8 cellular contexts compared by ENCODE assay signal in genomic region chr21:36859744-36860501, GRCh38.
DNase-seq lines count a peak whose midpoint lies in the region; ATAC-seq lines count a peak whose summit lies in the region.

No MANE protein-coding gene starts in this region.

- H3K4me3 Mint-ChIP-seq in central memory CD8-positive, alpha-beta T cell: no peak overlapping the region

- peak overlapping the region; percentile 2 for H4K8ac ChIP-seq in mesenchymal stem cell (ENCODE audit: low read length)

- no peak overlapping the region for H2BK120ac ChIP-seq in mesenchymal stem cell (ENCODE audit: low read depth, low read length)

- no peak overlapping the region for H3K4me2 ChIP-seq in mesenchymal stem cell (ENCODE audit: low read length, poor library complexity, severe bottlenecking)

- H2AFZ ChIP-seq in mesenchymal stem cell (ENCODE audit: low read depth, low read length): no peak overlapping the region

- H3K27me3 Mint-ChIP-seq in central memory CD8-positive, alpha-beta T cell: no peaks in the 10 kb centered on the region

- peak overlapping the region in 1 of 2 experiments; percentile 10 for H2BK12ac ChIP-seq in mesenchymal stem cell (ENCODE audit: low read length in 2 of 2)

- peak overlapping the region in 1 of 2 experiments; percentile 50 for H3K18ac ChIP-seq in mesenchymal stem cell (ENCODE audit: low read depth in 1 of 2, low read length in 2 of 2)

- H3K14ac ChIP-seq in mesenchymal stem cell (ENCODE audit: low read length in 2 of 2): no peak overlapping the region

- H3K9me3 Mint-ChIP-seq in central memory CD8-positive, alpha-beta T cell: no peaks in the 10 kb centered on the region

- no peak overlapping the region for H3K4me3 ChIP-seq in mesenchymal stem cell (ENCODE audit: insufficient read depth in 1 of 2, low read depth in 1 of 2, low read length in 2 of 2)

- H3K23ac ChIP-seq in mesenchymal stem cell (ENCODE audit: low read length in 2 of 2): no peak overlapping the region

- no peak overlapping the region for H3K9ac ChIP-seq in mesenchymal stem cell (ENCODE audit: low read length)

- H2BK5ac ChIP-seq in mesenchymal stem cell (ENCODE audit: low read depth, low read length, poor library complexity, severe bottlenecking): no peak overlapping the region

- no peak overlapping the region for H4K91ac ChIP-seq in mesenchymal stem cell (ENCODE audit: low read length)

- H3K36me3 Mint-ChIP-seq in central memory CD8-positive, alpha-beta T cell (ENCODE audit: insufficient read depth): peaks cover 1% of the 10 kb centered on the region

- H3K4ac ChIP-seq in mesenchymal stem cell (ENCODE audit: low read depth in 1 of 2, low read length in 2 of 2): no peak overlapping the region

- no peaks in the 10 kb centered on the region for H3K36me3 ChIP-seq in mesenchymal stem cell (ENCODE audit: control insufficient read depth in 1 of 2, insufficient read depth in 2 of 2, low read depth in 1 of 2, low read length in 2 of 2)

- H3K27ac ChIP-seq in mesenchymal stem cell (ENCODE audit: low read length, poor library complexity, severe bottlenecking): peak overlapping the region; percentile 65

- H2BK15ac ChIP-seq in mesenchymal stem cell (ENCODE audit: low read depth, poor library complexity, severe bottlenecking): no peak overlapping the region

- H3K4me1 ChIP-seq in mesenchymal stem cell (ENCODE audit: control insufficient read depth, insufficient read depth, low read depth, low read length): peaks cover 16% of the 10 kb centered on the region

- peaks cover 7% of the 10 kb centered on the region for H3K79me1 ChIP-seq in mesenchymal stem cell (replicated peaks; ENCODE audit: low read length, poor library complexity, severe bottlenecking)

- WGBS in mesenchymal stem cell: 53% methylated on average over 4 of the region's 8 CpGs

- H2AK5ac ChIP-seq in mesenchymal stem cell (ENCODE audit: low read length, severe bottlenecking): peak overlapping the region; percentile 11

- peak; percentile 30 for DNase-seq in AG08396 (ENCODE audit: low spot score)
- peak; percentile 73 for DNase-seq in H4 (ENCODE audit: low spot score)
- peak; percentile 72 for DNase-seq in RPMI8226
- no peak for DNase-seq in central memory CD8-positive, alpha-beta T cell (ENCODE audit: low spot score in 2 of 2)
- peak; percentile 69 for DNase-seq in mesenchymal stem cell

- ATAC-seq in central memory CD8-positive, alpha-beta T cell (replicated peaks; ENCODE audit: extremely low read depth, poor library complexity, severe bottlenecking): peak; percentile 62
- ATAC-seq in GM21723 (IDR thresholded peaks at IDR 0.05; ENCODE audit: unreplicated experiment) (no peak), GM19035 (IDR thresholded peaks at IDR 0.05; ENCODE audit: unreplicated experiment) (no peak), GM19397 (IDR thresholded peaks at IDR 0.05; ENCODE audit: unreplicated experiment) (no peak)

- H3K27ac Mint-ChIP-seq in central memory CD8-positive, alpha-beta T cell (ENCODE audit: low read depth): peak overlapping the region; percentile 53

- no peaks in the 10 kb centered on the region for H3K9me3 ChIP-seq in mesenchymal stem cell (ENCODE audit: control insufficient read depth, low read length)

- H3K4me1 Mint-ChIP-seq in central memory CD8-positive, alpha-beta T cell: peaks cover 31% of the 10 kb centered on the region

- no peaks in the 10 kb centered on the region for H3K27me3 ChIP-seq in mesenchymal stem cell (ENCODE audit: control insufficient read depth in 1 of 2, insufficient read depth in 1 of 2, low read length in 2 of 2)

Comparison
In these comparisons a context has a peak if more than half of its experiments do, and no peak if none do; other contexts are left out.
1. DNase-seq: peak in AG08396 (single experiment), H4 (single experiment), RPMI8226 (single experiment) and mesenchymal stem cell (single experiment); none in central memory CD8-positive, alpha-beta T cell (0 of 2).